Comparison of ENCODE assay signal across 34 cellular contexts in genomic region chr21:43339668-43340067, GRCh38.
DNase-seq lines count a peak whose midpoint lies in the region; ATAC-seq, FAIRE-seq and TF ChIP-seq lines count a peak whose summit lies in the region.
"Had no signal": no experiment of that assay in that cellular context is flagged by ENCODE, and none has a peak within 500 bp of the region (broad histone marks: within the 10 kb centered on the region; RNA-seq: fewer than 3 reads in every experiment).

No MANE protein-coding gene starts in this region.

- in situ Hi-C loops in HepG2 (cut with HindIII; ENCODE audit: extremely low pct_ligation_motif_present, low pct_unique_long_range_greater_than_20kb), result no loop called here

- H3K4me2 ChIP-seq in HepG2 (ENCODE audit: low read depth, low read length), result no peak overlapping the region

- H3K4me1 Mint-ChIP-seq in stimulated activated naive B cell treated with anti-CD40 and anti-IgM and Interleukin-4, amounts not matched to agents 10 μg/mL and 1 μg/mL and 100 μg/mL, for 72 hours, result peaks cover 39 to 41% of the 10 kb centered on the region in 2 donors
- peaks cover 0 to 4% (median 4%) of the 10 kb centered on the region in 3 donors for H3K4me1 Mint-ChIP-seq in CD8-positive, alpha-beta memory T cell

- H3K9ac ChIP-seq in HepG2 (ENCODE audit: insufficient read depth, low read depth, low read length), result no peak overlapping the region

- peak overlapping the region; percentile 75 for H3K27ac Mint-ChIP-seq in stimulated activated naive B cell treated with anti-CD40 and anti-IgM and Interleukin-4, amounts not matched to agents 10 μg/mL and 1 μg/mL and 100 μg/mL, for 72 hours
- peak overlapping the region in 1 of 8 donors; percentile 78 for H3K27ac Mint-ChIP-seq in CD8-positive, alpha-beta memory T cell
- H3K27ac Mint-ChIP-seq: activated naive CD8-positive, alpha-beta T cell; progenitor cell of endocrine pancreas had no signal

- no TSS peak for BruUV-seq in HepG2 (replicated peaks; lab: Mats Ljungman, UMichigan)

- H3K27ac ChIP-seq in adrenal gland (peak overlapping the region in 1 of 5 donors; percentile 22), HepG2 (ENCODE audit: extremely low read length, insufficient read depth, low read length) (no peak overlapping the region)
- no peak overlapping the region for H3K27ac ChIP-seq in CD8-positive, alpha-beta memory T cell (ENCODE audit: low read depth, low read length)
- H3K27ac ChIP-seq: epithelial cell of prostate, neutrophil, testis, uterus, WERI-Rb-1 had no signal

- no peaks in the 10 kb centered on the region for H3K27me3 ChIP-seq in adrenal gland
- 0 out of 5 replicates have a peak, but pooled peaks cover 1 to 8% of the 10 kb centered on the region in 2 experiments for H3K27me3 ChIP-seq in HepG2 (ENCODE audit: control insufficient read depth in 1 of 2, insufficient read depth in 2 of 2, low read length in 2 of 2)
- H3K27me3 ChIP-seq in CD8-positive, alpha-beta memory T cell (ENCODE audit: insufficient read depth, low read length, poor library complexity, severe bottlenecking), result no peaks in the 10 kb centered on the region
- H3K27me3 ChIP-seq: neutrophil, SJCRH30, testis, uterus had no signal

- H3K9me3 ChIP-seq in adrenal gland (replicated peaks in 1 of 3) (no peaks in the 10 kb centered on the region), HepG2 (ENCODE audit: low read length) (no peaks in the 10 kb centered on the region)
- no peaks in the 10 kb centered on the region for H3K9me3 ChIP-seq in CD8-positive, alpha-beta memory T cell (ENCODE audit: low read length)
- H3K9me3 ChIP-seq: neutrophil, SJCRH30, testis, uterus had no signal

- CTCF ChIA-PET in HepG2 (lab: Yijun Ruan, JAX; ENCODE audit: low intra/inter-chr PET ratio, low total read pairs), result no interaction called here
- CTCF ChIA-PET in CD8-positive, alpha-beta memory T cell (lab: Charles Lee), result no interaction called here

- no peaks in the 10 kb centered on the region for H4K20me1 ChIP-seq in HepG2 (ENCODE audit: insufficient read depth, low read length)

- no peak for TF ChIP-seq CTCF in adrenal gland (IDR thresholded peaks at IDR 0.05)
- TF ChIP-seq CTCF in HepG2 (CRISPR knock-in tag; IDR thresholded peaks at IDR 0.05), result no peak

- POLR2A ChIA-PET in HepG2 (lab: Yijun Ruan, JAX), result no interaction called here
- POLR2A ChIA-PET in CD8-positive, alpha-beta memory T cell (lab: Charles Lee), result no interaction called here

- WGBS in adrenal gland, 4 donors, result 75 to 89% (median 83%) methylated on average over 8 to 16 of the region's 16 CpGs
- WGBS in HepG2 (ENCODE audit: low lambda C conversion rate), result 51% methylated on average over 11 of the region's 16 CpGs

- H2AFZ ChIP-seq in HepG2 (ENCODE audit: low read length), result no peak overlapping the region

- peaks cover 0 to 17% of the 10 kb centered on the region in 2 donors for H3K27me3 Mint-ChIP-seq in stimulated activated naive B cell treated with anti-CD40 and anti-IgM and Interleukin-4, amounts not matched to agents 10 μg/mL and 1 μg/mL and 100 μg/mL, for 72 hours
- peaks cover 2 to 4% of the 10 kb centered on the region in 2 donors for H3K27me3 Mint-ChIP-seq in CD8-positive, alpha-beta memory T cell

- intact Hi-C loops in Right ventricle myocardium superior (cut with DNase I), result no loop called here
- intact Hi-C loops in cardiac septum (cut with DNase I), result no loop called here
- intact Hi-C loops in adrenal gland (cut with DNase I), result no loop called here
- intact Hi-C loops in HepG2 (cut with micrococcal nuclease; ENCODE audit: unreplicated experiment), result loop anchor here (5.0 kb wide), 2 partner anchors 52 to 308 kb away; no protein-coding TSS in a partner anchor

- H3K36me3 ChIP-seq in adrenal gland (replicated peaks in 1 of 2) (no peaks in the 10 kb centered on the region), HepG2 (replicated peaks in 1 of 2; ENCODE audit: control insufficient read depth in 1 of 2, insufficient read depth in 2 of 2, low read length in 2 of 2) (no peaks in the 10 kb centered on the region)
- H3K36me3 ChIP-seq in CD8-positive, alpha-beta memory T cell (ENCODE audit: insufficient read depth, low read length), result no peaks in the 10 kb centered on the region
- H3K36me3 ChIP-seq: neutrophil, SJCRH30, uterus, WERI-Rb-1 had no signal

- TF ChIP-seq POLR2A in adrenal gland (IDR thresholded peaks at IDR 0.05) (no peak), HepG2 (IDR thresholded peaks at IDR 0.05; ENCODE audit: insufficient read depth in 1 of 2, low read depth in 2 of 2, low read length in 2 of 2) (no peak)

- H3K4me3 Mint-ChIP-seq in stimulated activated naive B cell treated with anti-CD40 and anti-IgM and Interleukin-4, amounts not matched to agents 10 μg/mL and 1 μg/mL and 100 μg/mL, for 72 hours, result no peak overlapping the region
- no peak overlapping the region for H3K4me3 Mint-ChIP-seq in CD8-positive, alpha-beta memory T cell
- H3K4me3 Mint-ChIP-seq: activated naive CD8-positive, alpha-beta T cell; CD4-positive, alpha-beta memory T cell had no signal

- FAIRE-seq in HepG2 (lab: Jason Lieb, UNC), result no peak
- FAIRE-seq: bronchial epithelial cell, colon, GM12878, H54 had no signal

- H3K4me1 ChIP-seq in adrenal gland (replicated peaks in 1 of 2) (peaks cover 0 to 3% of the 10 kb centered on the region in 2 donors), HepG2 (ENCODE audit: insufficient read depth, low read length) (peaks cover 44% of the 10 kb centered on the region)
- H3K4me1 ChIP-seq in CD8-positive, alpha-beta memory T cell (ENCODE audit: insufficient read depth, low read length), result no peaks in the 10 kb centered on the region
- H3K4me1 ChIP-seq: uterus had no signal

- no peak for ATAC-seq in Right ventricle myocardium superior (ENCODE audit: poor library complexity)
- ATAC-seq in HepG2, result no peak
- ATAC-seq in stimulated activated naive B cell treated with anti-CD40 and anti-IgM and Interleukin-4, amounts not matched to agents 10 μg/mL and 1 μg/mL and 100 μg/mL, for 72 hours (replicated peaks), result no peak
- ATAC-seq in GM18498 (IDR thresholded peaks at IDR 0.05; ENCODE audit: unreplicated experiment), result no peak
- ATAC-seq: GM12878, Panc1 had no signal

- peak; percentile 72 for DNase-seq in Right ventricle myocardium superior
- DNase-seq in cardiac septum (ENCODE audit: low spot score), result no peak
- DNase-seq in adrenal gland, result peak in 5 of 7 donors; percentile 28 to 82 (median 49)
- DNase-seq in HepG2 (ENCODE audit: low spot score), result no peak
- no peak for DNase-seq in stimulated activated naive B cell treated with anti-CD40 and anti-IgM and Interleukin-4, amounts not matched to agents 10 μg/mL and 1 μg/mL and 100 μg/mL, for 72 hours
- no peak for DNase-seq in pons (ENCODE audit: low spot score)
- DNase-seq in CD8-positive, alpha-beta memory T cell, result no peak
- DNase-seq: 8988T; activated CD4-positive, alpha-beta T cell treated with anti-CD3 and anti-CD28 coated beads for 4 hours; activated CD8-positive, alpha-beta memory T cell treated with anti-CD3 and anti-CD28 coated beads for 24 hours; activated T-cell treated with anti-CD3 and anti-CD28 coated beads for 4 hours; aorta; CD4-positive, alpha-beta memory T cell; effector CD4-positive, alpha-beta T cell; naive B cell; NCI-H1930; NK-92 treated with Interleukin-12 subunit alpha and Interleukin-12 subunit beta, amount 100 ng/mL, for 24 hours; SJCRH30; stimulated activated CD4-positive, alpha-beta T cell treated with anti-CD3 and anti-CD28 coated beads, Interleukin-15, amount 100 ng/mL, for 24 hours; stimulated activated naive CD4-positive, alpha-beta T cell treated with Interleukin-2 at 50 U/mL for 16 hours; T1000; testis; WERI-Rb-1 had no signal

- peaks cover 6 to 28% of the 10 kb centered on the region in 2 donors for H3K9me3 Mint-ChIP-seq in stimulated activated naive B cell treated with anti-CD40 and anti-IgM and Interleukin-4, amounts not matched to agents 10 μg/mL and 1 μg/mL and 100 μg/mL, for 72 hours
- H3K9me3 Mint-ChIP-seq in CD8-positive, alpha-beta memory T cell, result peaks cover 0 to 6% (median 0%) of the 10 kb centered on the region in 5 donors

- TF ChIP-seq EP300 in HepG2 (IDR thresholded peaks at IDR 0.05; ENCODE audit: low read depth in 2 of 2, low read length in 2 of 2), result no peak
- no peak for TF ChIP-seq EP300 in HepG2 (CRISPR knock-in tag; IDR thresholded peaks at IDR 0.05; ENCODE audit: borderline replicate concordance)

- no peaks in the 10 kb centered on the region for H3K36me3 Mint-ChIP-seq in stimulated activated naive B cell treated with anti-CD40 and anti-IgM and Interleukin-4, amounts not matched to agents 10 μg/mL and 1 μg/mL and 100 μg/mL, for 72 hours
- H3K36me3 Mint-ChIP-seq in CD8-positive, alpha-beta memory T cell, result no peaks in the 10 kb centered on the region
- H3K36me3 Mint-ChIP-seq: activated naive CD8-positive, alpha-beta T cell; CD4-positive, alpha-beta memory T cell had no signal

- H3K79me2 ChIP-seq in HepG2 (ENCODE audit: insufficient read depth, low read length), result no peaks in the 10 kb centered on the region

- no peak for TF ChIP-seq RAD21 in HepG2 (CRISPR knock-in tag; IDR thresholded peaks at IDR 0.05)

- no peak overlapping the region for H3K4me3 ChIP-seq in adrenal gland
- no peak overlapping the region for H3K4me3 ChIP-seq in HepG2 (replicated peaks in 1 of 3; ENCODE audit: insufficient read depth in 1 of 3, low read depth in 2 of 3, low read length in 3 of 3)
- H3K4me3 ChIP-seq in CD8-positive, alpha-beta memory T cell (ENCODE audit: low read length), result no peak overlapping the region
- H3K4me3 ChIP-seq: GM12878, SJCRH30, testis, uterus had no signal

TF ChIP-seq in HepG2, 621 proteins besides CTCF, POLR2A, EP300 and RAD21:
- TF ChIP-seq ZNF543 (CRISPR knock-in tag; IDR thresholded peaks at IDR 0.05) (peak; percentile 90; the same call in 1 of the 2 replicates), NFE2L2 (IDR thresholded peaks at IDR 0.05; ENCODE audit: low read length) (no peak)

Comparison
In these comparisons a context has a peak if more than half of its experiments do, and no peak if none do; other contexts are left out.
1. DNase-seq: peak in Right ventricle myocardium superior (single experiment) and adrenal gland (5 of 7); none in cardiac septum (single experiment), HepG2 (single experiment), stimulated activated naive B cell treated with anti-CD40 and anti-IgM and Interleukin-4, amounts not matched to agents 10 μg/mL and 1 μg/mL and 100 μg/mL, for 72 hours (single experiment), pons (single experiment) and CD8-positive, alpha-beta memory T cell (0 of 5).